In the genomic region with DNA sequence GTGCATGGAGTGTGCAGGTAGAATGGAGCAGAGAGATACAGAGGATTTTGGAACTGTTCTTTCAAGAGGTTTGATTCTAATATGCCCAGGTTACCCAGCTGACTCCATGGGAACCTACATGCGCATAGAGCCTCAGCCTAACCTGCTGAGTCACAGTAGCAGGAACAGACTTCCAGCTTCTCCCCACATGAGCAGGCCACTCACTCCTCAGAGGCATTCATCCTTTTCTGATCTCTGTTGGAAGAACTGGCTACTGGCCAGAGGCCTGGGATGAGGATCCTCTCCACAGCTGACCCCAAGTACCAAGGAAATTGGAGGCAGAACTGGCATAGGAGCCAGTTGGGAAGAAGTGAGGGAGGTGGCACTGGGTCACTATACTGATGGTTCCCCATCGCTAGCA, we compare ENCODE assay signal across 2 cellular contexts.
A peak's percentile ranks its signal among the peaks of the same experiment; 100 is the strongest.
TF ChIP-seq lines count a peak whose summit lies in the region.

No MANE protein-coding gene starts in this region.

TF ChIP-seq in GM23338, 12 proteins besides CTCF, POLR2A, EP300 and RAD21 (continues in another document):
- TF ChIP-seq ZNF331 (CRISPR knock-in tag; IDR thresholded peaks at IDR 0.05; ENCODE audit: low read depth) (no peak), CREB1 (CRISPR knock-in tag; IDR thresholded peaks at IDR 0.05; ENCODE audit: low read depth) (no peak), ZNF114 (CRISPR knock-in tag; IDR thresholded peaks at IDR 0.05) (no peak), STAT1 (IDR thresholded peaks at IDR 0.05; ENCODE audit: unreplicated experiment) (no peak), EZH2 (IDR thresholded peaks at IDR 0.05; ENCODE audit: low read depth, unreplicated experiment) (no peak), JUNB (IDR thresholded peaks at IDR 0.05; ENCODE audit: unreplicated experiment) (no peak), NANOG (IDR thresholded peaks at IDR 0.05; ENCODE audit: borderline replicate concordance) (no peak)
- TF ChIP-seq, protein P1, sequence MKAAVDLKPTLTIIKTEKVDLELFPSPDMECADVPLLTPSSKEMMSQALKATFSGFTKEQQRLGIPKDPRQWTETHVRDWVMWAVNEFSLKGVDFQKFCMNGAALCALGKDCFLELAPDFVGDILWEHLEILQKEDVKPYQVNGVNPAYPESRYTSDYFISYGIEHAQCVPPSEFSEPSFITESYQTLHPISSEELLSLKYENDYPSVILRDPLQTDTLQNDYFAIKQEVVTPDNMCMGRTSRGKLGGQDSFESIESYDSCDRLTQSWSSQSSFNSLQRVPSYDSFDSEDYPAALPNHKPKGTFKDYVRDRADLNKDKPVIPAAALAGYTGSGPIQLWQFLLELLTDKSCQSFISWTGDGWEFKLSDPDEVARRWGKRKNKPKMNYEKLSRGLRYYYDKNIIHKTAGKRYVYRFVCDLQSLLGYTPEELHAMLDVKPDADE (IDR thresholded peaks at IDR 0.05): no peak
- TF ChIP-seq, protein P2, sequence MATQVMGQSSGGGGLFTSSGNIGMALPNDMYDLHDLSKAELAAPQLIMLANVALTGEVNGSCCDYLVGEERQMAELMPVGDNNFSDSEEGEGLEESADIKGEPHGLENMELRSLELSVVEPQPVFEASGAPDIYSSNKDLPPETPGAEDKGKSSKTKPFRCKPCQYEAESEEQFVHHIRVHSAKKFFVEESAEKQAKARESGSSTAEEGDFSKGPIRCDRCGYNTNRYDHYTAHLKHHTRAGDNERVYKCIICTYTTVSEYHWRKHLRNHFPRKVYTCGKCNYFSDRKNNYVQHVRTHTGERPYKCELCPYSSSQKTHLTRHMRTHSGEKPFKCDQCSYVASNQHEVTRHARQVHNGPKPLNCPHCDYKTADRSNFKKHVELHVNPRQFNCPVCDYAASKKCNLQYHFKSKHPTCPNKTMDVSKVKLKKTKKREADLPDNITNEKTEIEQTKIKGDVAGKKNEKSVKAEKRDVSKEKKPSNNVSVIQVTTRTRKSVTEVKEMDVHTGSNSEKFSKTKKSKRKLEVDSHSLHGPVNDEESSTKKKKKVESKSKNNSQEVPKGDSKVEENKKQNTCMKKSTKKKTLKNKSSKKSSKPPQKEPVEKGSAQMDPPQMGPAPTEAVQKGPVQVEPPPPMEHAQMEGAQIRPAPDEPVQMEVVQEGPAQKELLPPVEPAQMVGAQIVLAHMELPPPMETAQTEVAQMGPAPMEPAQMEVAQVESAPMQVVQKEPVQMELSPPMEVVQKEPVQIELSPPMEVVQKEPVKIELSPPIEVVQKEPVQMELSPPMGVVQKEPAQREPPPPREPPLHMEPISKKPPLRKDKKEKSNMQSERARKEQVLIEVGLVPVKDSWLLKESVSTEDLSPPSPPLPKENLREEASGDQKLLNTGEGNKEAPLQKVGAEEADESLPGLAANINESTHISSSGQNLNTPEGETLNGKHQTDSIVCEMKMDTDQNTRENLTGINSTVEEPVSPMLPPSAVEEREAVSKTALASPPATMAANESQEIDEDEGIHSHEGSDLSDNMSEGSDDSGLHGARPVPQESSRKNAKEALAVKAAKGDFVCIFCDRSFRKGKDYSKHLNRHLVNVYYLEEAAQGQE (IDR thresholded peaks at IDR 0.05; ENCODE audit: unreplicated experiment): no peak
- TF ChIP-seq, protein P3, sequence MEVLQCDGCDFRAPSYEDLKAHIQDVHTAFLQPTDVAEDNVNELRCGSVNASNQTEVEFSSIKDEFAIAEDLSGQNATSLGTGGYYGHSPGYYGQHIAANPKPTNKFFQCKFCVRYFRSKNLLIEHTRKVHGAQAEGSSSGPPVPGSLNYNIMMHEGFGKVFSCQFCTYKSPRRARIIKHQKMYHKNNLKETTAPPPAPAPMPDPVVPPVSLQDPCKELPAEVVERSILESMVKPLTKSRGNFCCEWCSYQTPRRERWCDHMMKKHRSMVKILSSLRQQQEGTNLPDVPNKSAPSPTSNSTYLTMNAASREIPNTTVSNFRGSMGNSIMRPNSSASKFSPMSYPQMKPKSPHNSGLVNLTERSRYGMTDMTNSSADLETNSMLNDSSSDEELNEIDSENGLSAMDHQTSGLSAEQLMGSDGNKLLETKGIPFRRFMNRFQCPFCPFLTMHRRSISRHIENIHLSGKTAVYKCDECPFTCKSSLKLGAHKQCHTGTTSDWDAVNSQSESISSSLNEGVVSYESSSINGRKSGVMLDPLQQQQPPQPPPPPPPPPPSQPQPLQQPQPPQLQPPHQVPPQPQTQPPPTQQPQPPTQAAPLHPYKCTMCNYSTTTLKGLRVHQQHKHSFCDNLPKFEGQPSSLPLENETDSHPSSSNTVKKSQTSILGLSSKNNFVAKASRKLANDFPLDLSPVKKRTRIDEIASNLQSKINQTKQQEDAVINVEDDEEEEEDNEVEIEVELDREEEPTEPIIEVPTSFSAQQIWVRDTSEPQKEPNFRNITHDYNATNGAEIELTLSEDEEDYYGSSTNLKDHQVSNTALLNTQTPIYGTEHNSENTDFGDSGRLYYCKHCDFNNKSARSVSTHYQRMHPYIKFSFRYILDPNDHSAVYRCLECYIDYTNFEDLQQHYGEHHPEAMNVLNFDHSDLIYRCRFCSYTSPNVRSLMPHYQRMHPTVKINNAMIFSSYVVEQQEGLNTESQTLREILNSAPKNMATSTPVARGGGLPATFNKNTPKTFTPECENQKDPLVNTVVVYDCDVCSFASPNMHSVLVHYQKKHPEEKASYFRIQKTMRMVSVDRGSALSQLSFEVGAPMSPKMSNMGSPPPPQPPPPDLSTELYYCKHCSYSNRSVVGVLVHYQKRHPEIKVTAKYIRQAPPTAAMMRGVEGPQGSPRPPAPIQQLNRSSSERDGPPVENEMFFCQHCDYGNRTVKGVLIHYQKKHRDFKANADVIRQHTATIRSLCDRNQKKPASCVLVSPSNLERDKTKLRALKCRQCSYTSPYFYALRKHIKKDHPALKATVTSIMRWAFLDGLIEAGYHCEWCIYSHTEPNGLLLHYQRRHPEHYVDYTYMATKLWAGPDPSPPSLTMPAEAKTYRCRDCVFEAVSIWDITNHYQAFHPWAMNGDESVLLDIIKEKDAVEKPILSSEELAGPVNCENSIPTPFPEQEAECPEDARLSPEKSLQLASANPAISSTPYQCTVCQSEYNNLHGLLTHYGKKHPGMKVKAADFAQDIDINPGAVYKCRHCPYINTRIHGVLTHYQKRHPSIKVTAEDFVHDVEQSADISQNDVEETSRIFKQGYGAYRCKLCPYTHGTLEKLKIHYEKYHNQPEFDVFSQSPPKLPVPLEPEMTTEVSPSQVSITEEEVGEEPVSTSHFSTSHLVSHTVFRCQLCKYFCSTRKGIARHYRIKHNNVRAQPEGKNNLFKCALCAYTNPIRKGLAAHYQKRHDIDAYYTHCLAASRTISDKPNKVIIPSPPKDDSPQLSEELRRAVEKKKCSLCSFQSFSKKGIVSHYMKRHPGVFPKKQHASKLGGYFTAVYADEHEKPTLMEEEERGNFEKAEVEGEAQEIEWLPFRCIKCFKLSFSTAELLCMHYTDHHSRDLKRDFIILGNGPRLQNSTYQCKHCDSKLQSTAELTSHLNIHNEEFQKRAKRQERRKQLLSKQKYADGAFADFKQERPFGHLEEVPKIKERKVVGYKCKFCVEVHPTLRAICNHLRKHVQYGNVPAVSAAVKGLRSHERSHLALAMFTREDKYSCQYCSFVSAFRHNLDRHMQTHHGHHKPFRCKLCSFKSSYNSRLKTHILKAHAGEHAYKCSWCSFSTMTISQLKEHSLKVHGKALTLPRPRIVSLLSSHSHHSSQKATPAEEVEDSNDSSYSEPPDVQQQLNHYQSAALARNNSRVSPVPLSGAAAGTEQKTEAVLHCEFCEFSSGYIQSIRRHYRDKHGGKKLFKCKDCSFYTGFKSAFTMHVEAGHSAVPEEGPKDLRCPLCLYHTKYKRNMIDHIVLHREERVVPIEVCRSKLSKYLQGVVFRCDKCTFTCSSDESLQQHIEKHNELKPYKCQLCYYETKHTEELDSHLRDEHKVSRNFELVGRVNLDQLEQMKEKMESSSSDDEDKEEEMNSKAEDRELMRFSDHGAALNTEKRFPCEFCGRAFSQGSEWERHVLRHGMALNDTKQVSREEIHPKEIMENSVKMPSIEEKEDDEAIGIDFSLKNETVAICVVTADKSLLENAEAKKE (CRISPR knock-in tag; IDR thresholded peaks at IDR 0.05): no peak

TF ChIP-seq in SK-N-SH, 30 proteins besides CTCF, POLR2A, EP300 and RAD21:
- TF ChIP-seq, protein P4, sequence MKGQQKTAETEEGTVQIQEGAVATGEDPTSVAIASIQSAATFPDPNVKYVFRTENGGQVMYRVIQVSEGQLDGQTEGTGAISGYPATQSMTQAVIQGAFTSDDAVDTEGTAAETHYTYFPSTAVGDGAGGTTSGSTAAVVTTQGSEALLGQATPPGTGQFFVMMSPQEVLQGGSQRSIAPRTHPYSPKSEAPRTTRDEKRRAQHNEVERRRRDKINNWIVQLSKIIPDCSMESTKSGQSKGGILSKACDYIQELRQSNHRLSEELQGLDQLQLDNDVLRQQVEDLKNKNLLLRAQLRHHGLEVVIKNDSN (IDR thresholded peaks at IDR 0.05; ENCODE audit: borderline replicate concordance, low read depth): no peak
- TF ChIP-seq NFIC (IDR thresholded peaks at IDR 0.05; ENCODE audit: borderline replicate concordance): peak; percentile 77
- TF ChIP-seq FOXJ3 (CRISPR knock-in tag; IDR thresholded peaks at IDR 0.05): no peak
- no peak for TF ChIP-seq TAF1 (IDR thresholded peaks at IDR 0.05; ENCODE audit: borderline replicate concordance, low read depth, low read length)
- no peak for TF ChIP-seq NRF1 (IDR thresholded peaks at IDR 0.05; ENCODE audit: low read depth, low read length)
- TF ChIP-seq TCF12 (IDR thresholded peaks at IDR 0.05): 0 out of 2 replicates have a peak, but pooled peaks have one; percentile 23
- TF ChIP-seq TEAD4 (IDR thresholded peaks at IDR 0.05; ENCODE audit: borderline replicate concordance, insufficient read depth): no peak
